Comparison of ENCODE assay signal across 8 cellular contexts in genomic region chr17:4101127-4101798, GRCh38. TPM values are rescaled to one million over a fixed set of nuclear protein-coding genes. Genes with fewer than 3 reads are reported as not detected.
DNase-seq lines count a peak whose midpoint lies in the region; ATAC-seq and TF ChIP-seq lines count a peak whose summit lies in the region.

No MANE protein-coding gene starts in this region.

- peaks cover 88% of the 10 kb centered on the region for H3K36me3 ChIP-seq in CD4-positive, CD25-positive, alpha-beta regulatory T cell (ENCODE audit: control insufficient read depth, insufficient read depth, low read length)

- H3K4me3 Mint-ChIP-seq in CD4-positive, CD25-positive, alpha-beta regulatory T cell = peak overlapping the region in 1 of 4 donors; percentile 14

- peaks cover 10 to 24% (median 16%) of the 10 kb centered on the region in 4 donors for H3K4me1 Mint-ChIP-seq in CD4-positive, CD25-positive, alpha-beta regulatory T cell

- H3K27ac Mint-ChIP-seq in CD4-positive, CD25-positive, alpha-beta regulatory T cell = peak overlapping the region; percentile 72 to 92 (median 84)

- no peaks in the 10 kb centered on the region for H3K27me3 ChIP-seq in CD4-positive, CD25-positive, alpha-beta regulatory T cell (ENCODE audit: control insufficient read depth, insufficient read depth, low read length)

- H3K4me1 ChIP-seq in CD4-positive, CD25-positive, alpha-beta regulatory T cell (ENCODE audit: control insufficient read depth, insufficient read depth, low read length, poor library complexity, severe bottlenecking) = no peaks in the 10 kb centered on the region

- no peak for TF ChIP-seq POLR2A in erythroblast (IDR thresholded peaks at IDR 0.05; ENCODE audit: low read length)

- no peak overlapping the region for H3K4me3 ChIP-seq in CD4-positive, CD25-positive, alpha-beta regulatory T cell (ENCODE audit: low read depth, low read length)

- H3K9me3 Mint-ChIP-seq in CD4-positive, CD25-positive, alpha-beta regulatory T cell = peaks cover 0 to 5% (median 0%) of the 10 kb centered on the region in 7 donors

- H3K9me3 ChIP-seq in CD4-positive, CD25-positive, alpha-beta regulatory T cell (ENCODE audit: control insufficient read depth in 2 of 2, low read length in 2 of 2) = no peaks in the 10 kb centered on the region

- DNase-seq in CD4-positive, CD25-positive, alpha-beta regulatory T cell = peak in 2 of 3 donors; percentile 20 to 25
- DNase-seq in RPMI8226 (peak; percentile 6), erythroblast (lab: John Stamatoyannopoulos, UW) (peak; percentile 31 to 38), non-pigmented ciliary epithelial cell (ENCODE audit: low read depth) (peak; percentile 17), NCI-H1436 treated with DMSO at 0.1 percent for 48 hours (lab: John Stamatoyannopoulos, UW) (no peak)

- H3K27me3 Mint-ChIP-seq in CD4-positive, CD25-positive, alpha-beta regulatory T cell = no peaks in the 10 kb centered on the region

- H3K27ac ChIP-seq in CD4-positive, CD25-positive, alpha-beta regulatory T cell (ENCODE audit: insufficient read depth, low read length, poor library complexity, severe bottlenecking) = peak overlapping the region; percentile 73

- H3K36me3 Mint-ChIP-seq in CD4-positive, CD25-positive, alpha-beta regulatory T cell = peaks cover 44% of the 10 kb centered on the region

- ATAC-seq in CD4-positive, CD25-positive, alpha-beta regulatory T cell (ENCODE audit: low read depth in 2 of 2) = peak; percentile 24 to 50
- no peak for ATAC-seq in HG03025 (IDR thresholded peaks at IDR 0.05; ENCODE audit: low FRiP score, unreplicated experiment)
- no peak for ATAC-seq in GM18867 (IDR thresholded peaks at IDR 0.05; ENCODE audit: unreplicated experiment)
- ATAC-seq in HG03159 (IDR thresholded peaks at IDR 0.05; ENCODE audit: unreplicated experiment) = no peak

RNA-seq across cellular contexts. Expression of gene ZZEF1, which starts 41.6 kb away (rescaled TPM):
- total RNA-seq in CD4-positive, CD25-positive, alpha-beta regulatory T cell = 103 TPM
- 1 to 10 TPM; 4.6 to 7.2 (median 5.0) TPM for polyA plus RNA-seq in CD4-positive, CD25-positive, alpha-beta regulatory T cell

RNA-seq across cellular contexts. Expression of gene CYB5D2, which starts 41.7 kb away (rescaled TPM):
- 4.9 TPM for total RNA-seq in CD4-positive, CD25-positive, alpha-beta regulatory T cell
- 10 to 100 TPM; 12.5 to 19.0 (median 15.5) TPM for polyA plus RNA-seq in CD4-positive, CD25-positive, alpha-beta regulatory T cell

Comparison
In these comparisons a context has a peak if more than half of its experiments do, and no peak if none do; other contexts are left out.
1. ATAC-seq: peak in CD4-positive, CD25-positive, alpha-beta regulatory T cell (2 of 2); none in HG03025 (single experiment), GM18867 (single experiment) and HG03159 (single experiment).